ENCODE assay signal across 8 cellular contexts in the genomic region with DNA sequence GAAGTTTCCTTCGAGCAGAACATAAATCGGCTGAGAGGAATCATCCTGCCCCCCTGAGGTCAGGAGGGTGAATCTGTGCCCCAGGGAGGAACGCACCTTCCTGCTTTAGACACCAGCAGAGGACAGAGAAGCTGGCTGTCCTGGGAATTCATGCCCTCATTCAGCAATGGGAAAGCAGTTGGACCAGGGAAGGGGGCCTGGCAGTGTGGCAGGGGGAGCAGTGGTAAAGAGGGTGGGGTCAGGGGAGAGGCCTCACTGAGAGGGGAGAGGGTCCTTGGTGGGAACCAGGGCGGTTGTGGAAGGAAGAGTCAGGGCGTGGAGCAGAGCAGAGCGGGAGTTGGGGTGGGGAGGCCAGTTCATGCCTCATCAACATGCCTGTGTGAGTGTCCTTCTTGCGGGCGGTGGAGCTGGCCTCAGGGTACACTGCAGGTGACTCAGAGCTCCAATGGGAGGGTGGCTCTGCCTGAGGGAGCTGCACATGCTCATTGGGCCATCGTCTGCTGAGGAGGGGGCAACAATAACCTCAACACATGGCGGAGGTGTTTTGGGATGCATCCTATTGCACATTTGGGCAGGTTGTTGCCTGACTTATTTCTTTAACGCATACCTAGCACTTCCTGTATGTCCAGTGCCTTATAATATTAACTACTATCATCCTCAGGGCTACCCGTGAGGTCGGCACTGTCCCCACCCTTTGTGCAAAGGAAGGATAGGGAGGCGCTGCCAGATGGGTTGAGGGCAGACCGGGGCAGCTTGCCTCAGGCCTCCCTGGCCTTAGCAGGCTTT. TPM values are rescaled to one million over a fixed set of nuclear protein-coding genes. Genes with fewer than 3 reads are reported as not detected.
DNase-seq lines count a peak whose midpoint lies in the region; ATAC-seq and TF ChIP-seq lines count a peak whose summit lies in the region.

No MANE protein-coding gene starts in this region.

- DNase-seq in HPDE6-E6E7 (ENCODE audit: extremely low spot score), result peak; percentile 89
- peak; percentile 72 for DNase-seq in astrocyte of the spinal cord (ENCODE audit: low read depth, low spot score)
- peak; percentile 92 for DNase-seq in kidney tubule cell (ENCODE audit: low spot score)
- peak; percentile 36 to 39 for DNase-seq in thyroid gland

- no peak for TF ChIP-seq POLR2A in thyroid gland (IDR thresholded peaks at IDR 0.05)

- H3K36me3 ChIP-seq in thyroid gland, result peaks cover 0 to 5% of the 10 kb centered on the region in 2 donors

- in situ Hi-C loops in astrocyte of the spinal cord (cut with HindIII; ENCODE audit: low sequenced_read_pairs), result no loop called here

- H3K27me3 ChIP-seq in thyroid gland, result no peaks in the 10 kb centered on the region

- TF ChIP-seq CTCF in astrocyte of the spinal cord (IDR thresholded peaks at IDR 0.05; ENCODE audit: low read depth, low read length), result no peak
- no peak for TF ChIP-seq CTCF in thyroid gland (IDR thresholded peaks at IDR 0.05)

- no peaks in the 10 kb centered on the region for H3K9me3 ChIP-seq in thyroid gland

- intact Hi-C loops in thyroid gland (cut with DNase I), result no loop called here

- no peak overlapping the region for H3K4me3 ChIP-seq in astrocyte of the spinal cord (ENCODE audit: low read depth, low read length)
- H3K4me3 ChIP-seq in thyroid gland (replicated peaks in 1 of 3), result no peak overlapping the region

- peak overlapping the region; percentile 10 to 85 (median 66) for H3K27ac ChIP-seq in thyroid gland

- peaks cover 31 to 48% of the 10 kb centered on the region in 2 donors for H3K4me1 ChIP-seq in thyroid gland

- ATAC-seq in HG03439 (IDR thresholded peaks at IDR 0.05; ENCODE audit: unreplicated experiment) (no peak), GM18519 (IDR thresholded peaks at IDR 0.05; ENCODE audit: low FRiP score, unreplicated experiment) (no peak), HG02884 (IDR thresholded peaks at IDR 0.05; ENCODE audit: unreplicated experiment) (no peak), GM21717 (IDR thresholded peaks at IDR 0.05; ENCODE audit: unreplicated experiment) (no peak)

- WGBS in thyroid gland, 2 donors, result 74 to 77% methylated on average over 15 of the region's 15 CpGs

RNA-seq across cellular contexts. Expression of a gene that starts 23.2 kb away (rescaled TPM):
- 10 to 100 TPM; 33.6 to 65.1 (median 36.1) TPM for total RNA-seq in thyroid gland

RNA-seq across cellular contexts. Expression of a gene that starts 35.0 kb away (rescaled TPM):
- total RNA-seq in thyroid gland, result 10 to 100 TPM; 38.0 to 76.9 (median 61.0) TPM

Comparison
In these comparisons a context has a peak if more than half of its experiments do, and no peak if none do; other contexts are left out.
1. DNase-seq: peak in every context shown above with its lines; median percentile 92 in kidney tubule cell; 89 in HPDE6-E6E7; 72 in astrocyte of the spinal cord; 38 in thyroid gland.